Comparison of ENCODE assay signal across 14 cellular contexts in genomic region chr2:184730288-184730687, GRCh38.
DNase-seq lines count a peak whose midpoint lies in the region; ATAC-seq and TF ChIP-seq lines count a peak whose summit lies in the region.
"Had no signal": no experiment of that assay in that cellular context is flagged by ENCODE, and none has a peak within 500 bp of the region (broad histone marks: within the 10 kb centered on the region; RNA-seq: fewer than 3 reads in every experiment).

No MANE protein-coding gene starts in this region.

- H3K27ac ChIP-seq in OCI-LY1 (ENCODE audit: low read depth, low read length, poor library complexity, severe bottlenecking), result peak overlapping the region; percentile 21
- no peak overlapping the region for H3K27ac ChIP-seq in upper lobe of left lung
- no peak overlapping the region for H3K27ac ChIP-seq in prostate gland
- H3K27ac ChIP-seq: thoracic aorta had no signal

- TF ChIP-seq CTCF in OCI-LY1 (IDR thresholded peaks at IDR 0.05; ENCODE audit: low read length), result no peak
- no peak for TF ChIP-seq CTCF in upper lobe of left lung (IDR thresholded peaks at IDR 0.05)
- TF ChIP-seq CTCF in prostate gland (IDR thresholded peaks at IDR 0.05), result no peak

- TF ChIP-seq POLR2A in upper lobe of left lung (IDR thresholded peaks at IDR 0.05) (no peak), prostate gland (IDR thresholded peaks at IDR 0.05) (no peak)

- H3K79me2 ChIP-seq in OCI-LY1 (ENCODE audit: insufficient read depth, low read length), result peaks cover 100% of the 10 kb centered on the region

- H3K36me3 ChIP-seq in OCI-LY1 (ENCODE audit: insufficient read depth, low read length) (peaks cover 48% of the 10 kb centered on the region), upper lobe of left lung (no peaks in the 10 kb centered on the region), prostate gland (no peaks in the 10 kb centered on the region), H7 (replicated peaks; ENCODE audit: control insufficient read depth, insufficient read depth, low read length) (no peaks in the 10 kb centered on the region)
- H3K36me3 ChIP-seq: thoracic aorta had no signal

- H3K9me3 ChIP-seq in OCI-LY1 (ENCODE audit: low read length), result no peaks in the 10 kb centered on the region; the same call in 1 of the 2 replicates
- no peaks in the 10 kb centered on the region for H3K9me3 ChIP-seq in upper lobe of left lung
- no peaks in the 10 kb centered on the region for H3K9me3 ChIP-seq in prostate gland
- H3K9me3 ChIP-seq: thoracic aorta had no signal

- H3K4me1 ChIP-seq in OCI-LY1 (ENCODE audit: insufficient read depth, low read length, severe bottlenecking) (peaks cover 48% of the 10 kb centered on the region), upper lobe of left lung (no peaks in the 10 kb centered on the region), prostate gland (replicated peaks) (no peaks in the 10 kb centered on the region)

- no peak for DNase-seq in upper lobe of left lung
- no peak for DNase-seq in KG1 (lab: John Stamatoyannopoulos, UW)
- DNase-seq in prostate gland (ENCODE audit: low spot score), result no peak
- DNase-seq in H7, result no peak
- DNase-seq: activated effector memory CD4-positive, alpha-beta T cell treated with Interleukin-2 at 50 U/mL for 16 hours; cortex of kidney; DMS 273 treated with DMSO at 0.1 percent for 48 hours; MV-4-11; stimulated activated CD4-positive, alpha-beta T cell treated with anti-CD3 and anti-CD28 coated beads, Interleukin-15, amount 100 ng/mL, for 24 hours had no signal

- no peak overlapping the region for H3K4me2 ChIP-seq in OCI-LY1 (ENCODE audit: low read length)

- H3K9me2 ChIP-seq in OCI-LY1 (ENCODE audit: low read depth, low read length), result no peaks in the 10 kb centered on the region

- intact Hi-C loops in prostate gland (cut with DNase I), result no loop called here

- no peak overlapping the region for H3K4me3 ChIP-seq in OCI-LY1 (ENCODE audit: low read depth, low read length, poor library complexity, severe bottlenecking)
- no peak overlapping the region for H3K4me3 ChIP-seq in upper lobe of left lung
- no peak overlapping the region for H3K4me3 ChIP-seq in prostate gland
- no peak overlapping the region for H3K4me3 ChIP-seq in H7 (ENCODE audit: insufficient read depth, low read depth, low read length)
- H3K4me3 ChIP-seq: thoracic aorta had no signal

- no peak overlapping the region for H2AFZ ChIP-seq in OCI-LY1 (ENCODE audit: low read length)

- 91 to 94% methylated on average over 1 of the region's 1 CpG for WGBS in upper lobe of left lung, 2 donors
- WGBS in prostate gland, result 89% methylated on average over 1 of the region's 1 CpG

- ATAC-seq in GM18861 (IDR thresholded peaks at IDR 0.05; ENCODE audit: unreplicated experiment) (peak; percentile 78), GM21619 (IDR thresholded peaks at IDR 0.05; ENCODE audit: unreplicated experiment) (peak; percentile 55), HG03066 (IDR thresholded peaks at IDR 0.05; ENCODE audit: low read depth, unreplicated experiment) (peak; percentile 87), upper lobe of left lung (ENCODE audit: low FRiP score in 2 of 2) (no peak)

- no peak overlapping the region for H3K9ac ChIP-seq in OCI-LY1 (ENCODE audit: low read length)

- no peaks in the 10 kb centered on the region for H3F3A ChIP-seq in OCI-LY1 (ENCODE audit: insufficient read depth, low read length)

- H4K20me1 ChIP-seq in OCI-LY1 (ENCODE audit: insufficient read depth, low read length), result no peaks in the 10 kb centered on the region

- H3K27me3 ChIP-seq in OCI-LY1 (ENCODE audit: insufficient read depth, low read length) (no peaks in the 10 kb centered on the region), upper lobe of left lung (no peaks in the 10 kb centered on the region), prostate gland (replicated peaks; ENCODE audit: insufficient read depth) (no peaks in the 10 kb centered on the region), H7 (ENCODE audit: control insufficient read depth, insufficient read depth, low read length) (no peaks in the 10 kb centered on the region)

- TF ChIP-seq EP300 in upper lobe of left lung (IDR thresholded peaks at IDR 0.05), result no peak

Comparison
In these comparisons a context has a peak if more than half of its experiments do, and no peak if none do; other contexts are left out.
1. ATAC-seq: peak in GM18861 (single experiment), GM21619 (single experiment) and HG03066 (single experiment); none in upper lobe of left lung (0 of 2).